ENCODE assay signal across 10 cellular contexts in the genomic region with DNA sequence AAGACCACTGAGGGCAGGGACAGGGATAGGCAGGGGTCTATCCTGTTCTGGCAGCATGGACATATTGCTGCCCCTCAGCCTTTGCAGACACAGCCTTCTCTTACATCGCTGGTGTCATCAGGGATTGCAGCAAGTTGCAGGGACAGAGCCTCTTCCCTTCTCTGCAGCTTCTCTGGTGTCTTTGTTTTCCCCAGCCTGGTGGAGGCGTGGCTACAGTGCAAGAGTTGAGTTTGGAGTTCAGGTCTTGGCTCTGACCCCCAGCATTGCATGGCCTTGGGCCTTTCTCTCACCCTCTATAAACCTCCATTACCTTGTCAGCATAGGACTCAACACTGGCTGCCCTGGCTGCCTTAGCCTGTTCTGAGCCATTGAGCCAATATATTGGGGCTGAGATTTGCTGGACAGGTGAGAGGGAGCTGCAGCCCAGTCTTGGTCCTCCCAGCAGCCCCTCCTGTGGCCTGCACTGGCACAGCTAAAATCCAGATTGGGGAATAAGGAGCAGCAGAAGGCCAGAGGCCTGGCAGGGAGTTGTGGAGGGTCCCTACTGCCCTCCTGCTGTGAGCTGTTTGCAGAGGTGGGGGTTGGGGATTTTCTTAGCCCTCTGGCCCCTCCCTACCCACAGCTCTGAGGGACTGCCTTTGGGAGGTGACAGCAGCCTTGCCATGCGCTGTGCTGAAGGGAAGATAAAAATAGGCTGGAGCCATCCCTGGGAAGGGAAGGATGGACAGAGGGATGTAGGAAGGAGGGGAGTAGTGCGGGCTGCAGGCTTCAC. TPM values are rescaled to one million over a fixed set of nuclear protein-coding genes. Genes with fewer than 3 reads are reported as not detected.
DNase-seq lines count a peak whose midpoint lies in the region; ATAC-seq and TF ChIP-seq lines count a peak whose summit lies in the region.
"Had no signal": no experiment of that assay in that cellular context is flagged by ENCODE, and none has a peak within 500 bp of the region (broad histone marks: within the 10 kb centered on the region; RNA-seq: fewer than 3 reads in every experiment).

No MANE protein-coding gene starts in this region.

- H3K9ac ChIP-seq in mesendoderm (ENCODE audit: low read length), result no peak overlapping the region

- no peak overlapping the region for H3K4me2 ChIP-seq in mesendoderm (ENCODE audit: low read length)
- H3K4me2 ChIP-seq in PC-9, result no peak overlapping the region

- WGBS in mesendoderm (ENCODE audit: extremely low coverage, insufficient coverage, low lambda C conversion rate), result no CpG with 5 or more reads among the region's 4 CpGs

- no TSS peak for BruUV-seq in PC-9 (replicated peaks; lab: Mats Ljungman, UMichigan)

- POLR2A ChIA-PET in PC-9 (lab: Charles Lee; ENCODE audit: unreplicated experiment) (no interaction called here), GM10248 (lab: Yijun Ruan, JAX) (no interaction called here)

- no peak overlapping the region for H2BK15ac ChIP-seq in mesendoderm (replicated peaks; ENCODE audit: low read depth)

- H4K5ac ChIP-seq in mesendoderm (ENCODE audit: low read length), result no peak overlapping the region

- DNase-seq in NCI-H510A (lab: John Stamatoyannopoulos, UW), result peak; percentile 61
- peak; percentile 52 for DNase-seq in mesendoderm
- no peak for DNase-seq in PC-9
- DNase-seq in HUDEP-2 (lab: John Stamatoyannopoulos, UW; ENCODE audit: unreplicated experiment in 76 of 76), result no peak
- DNase-seq in GM10248 (ENCODE audit: extremely low spot score), result no peak
- DNase-seq in NCI-H1436 (lab: John Stamatoyannopoulos, UW), result no peak

- no peaks in the 10 kb centered on the region for H4K20me1 ChIP-seq in PC-9 (ENCODE audit: insufficient read depth)

- no peaks in the 10 kb centered on the region for H3K9me2 ChIP-seq in PC-9 (ENCODE audit: insufficient read depth)

- no peak overlapping the region for H3K27ac ChIP-seq in mesendoderm (ENCODE audit: low read depth, low read length)
- no peak overlapping the region for H3K27ac ChIP-seq in PC-9
- H3K27ac ChIP-seq: prostate gland, vagina had no signal

- H3K18ac ChIP-seq in mesendoderm (ENCODE audit: low read length), result no peak overlapping the region

- H3K23ac ChIP-seq in mesendoderm (ENCODE audit: low read length), result no peak overlapping the region

- no peak overlapping the region for H3K4ac ChIP-seq in mesendoderm (ENCODE audit: low read depth, low read length)

- TF ChIP-seq CTCF in PC-9 (conservative IDR thresholded peaks at IDR 0.05) (no peak), GM10248 (IDR thresholded peaks at IDR 0.05; ENCODE audit: control extremely low read depth, extremely low read depth, low read depth, missing control alignments) (no peak)

- no peak overlapping the region for H2BK120ac ChIP-seq in mesendoderm (ENCODE audit: low read depth, low read length)

- intact Hi-C loops in PC-9 (cut with micrococcal nuclease; ENCODE audit: unreplicated experiment), result no loop called here

- H3K36me3 ChIP-seq in mesendoderm (ENCODE audit: control insufficient read depth, insufficient read depth, low read length) (peaks cover 2% of the 10 kb centered on the region), PC-9 (ENCODE audit: low read depth) (no peaks in the 10 kb centered on the region)
- H3K36me3 ChIP-seq: prostate gland had no signal

- H3K4me1 ChIP-seq in mesendoderm (ENCODE audit: control insufficient read depth, low read depth, low read length) (no peaks in the 10 kb centered on the region), PC-9 (replicated peaks; ENCODE audit: insufficient read depth) (no peaks in the 10 kb centered on the region)
- H3K4me1 ChIP-seq: prostate gland, vagina had no signal

- H3K4me3 ChIP-seq in mesendoderm (ENCODE audit: low read length) (no peak overlapping the region), PC-9 (no peak overlapping the region)
- H3K4me3 ChIP-seq: prostate gland, vagina had no signal

- no peaks in the 10 kb centered on the region for H3K9me3 ChIP-seq in PC-9 (ENCODE audit: insufficient read depth, low read depth)
- H3K9me3 ChIP-seq: prostate gland, vagina had no signal

- no peaks in the 10 kb centered on the region for H3K79me1 ChIP-seq in mesendoderm (ENCODE audit: low read length)

- H2BK5ac ChIP-seq in mesendoderm (ENCODE audit: low read length), result no peak overlapping the region

- H2AK5ac ChIP-seq in mesendoderm (ENCODE audit: low read length), result no peak overlapping the region

- no peak overlapping the region for H3K56ac ChIP-seq in mesendoderm (ENCODE audit: low read length)

- H3K27me3 ChIP-seq in mesendoderm (ENCODE audit: insufficient read depth, low read length, poor library complexity), result no peaks in the 10 kb centered on the region
- no peaks in the 10 kb centered on the region for H3K27me3 ChIP-seq in PC-9 (ENCODE audit: insufficient read depth, low read depth)
- H3K27me3 ChIP-seq: vagina had no signal

- CTCF ChIA-PET in PC-9 (lab: Charles Lee), result interaction anchor here (0.7 kb wide), 1 partner anchor 40 kb away, joined by 9 read pairs; no protein-coding TSS in a partner anchor
- CTCF ChIA-PET in GM10248 (lab: Yijun Ruan, JAX), result interaction anchor here (0.9 to 2.6 kb wide), 4 partner anchors 12 to 86 kb away, joined by 3 to 10 read pairs (median 6); no protein-coding TSS in a partner anchor

- H3K79me2 ChIP-seq in mesendoderm (ENCODE audit: control insufficient read depth, insufficient read depth, low read length) (no peaks in the 10 kb centered on the region), PC-9 (ENCODE audit: low read depth) (no peaks in the 10 kb centered on the region)

- no peak overlapping the region for H2AFZ ChIP-seq in PC-9

- no peak overlapping the region for H4K8ac ChIP-seq in mesendoderm (ENCODE audit: low read depth, low read length)

- H3F3A ChIP-seq in PC-9 (ENCODE audit: insufficient read depth, low read depth), result no peaks in the 10 kb centered on the region

- ATAC-seq in GM19043 (IDR thresholded peaks at IDR 0.05; ENCODE audit: low read depth, unreplicated experiment) (peak; percentile 1), HG02798 (IDR thresholded peaks at IDR 0.05; ENCODE audit: poor library complexity, unreplicated experiment) (peak; percentile 10)

RNA-seq across cellular contexts. Expression of a gene that starts 22.8 kb away (rescaled TPM):
- 8.2 TPM for polyA plus RNA-seq in mesendoderm (2013, experiment 1 of 2)
- polyA plus RNA-seq in mesendoderm (2013, experiment 2 of 2), result 8.7 TPM
- total RNA-seq in PC-9 (2021), result 1.8 and 1.9 TPM in 2 replicates

RNA-seq across cellular contexts. Expression of a gene that starts 39.5 kb away (rescaled TPM):
- 0.10 TPM for polyA plus RNA-seq in mesendoderm (2013, experiment 1 of 2)
- 0.07 TPM for polyA plus RNA-seq in mesendoderm (2013, experiment 2 of 2)
- total RNA-seq in PC-9 (2021), result 0.35 TPM in 2 replicates

Comparison
In these comparisons a context has a peak if more than half of its experiments do, and no peak if none do; other contexts are left out.
1. DNase-seq: peak in NCI-H510A (single experiment) and mesendoderm (single experiment); none in PC-9 (0 of 2), HUDEP-2 (0 of 76), GM10248 (single experiment) and NCI-H1436 (single experiment).